ENCODE assay signal across 14 cellular contexts in the genomic region with DNA sequence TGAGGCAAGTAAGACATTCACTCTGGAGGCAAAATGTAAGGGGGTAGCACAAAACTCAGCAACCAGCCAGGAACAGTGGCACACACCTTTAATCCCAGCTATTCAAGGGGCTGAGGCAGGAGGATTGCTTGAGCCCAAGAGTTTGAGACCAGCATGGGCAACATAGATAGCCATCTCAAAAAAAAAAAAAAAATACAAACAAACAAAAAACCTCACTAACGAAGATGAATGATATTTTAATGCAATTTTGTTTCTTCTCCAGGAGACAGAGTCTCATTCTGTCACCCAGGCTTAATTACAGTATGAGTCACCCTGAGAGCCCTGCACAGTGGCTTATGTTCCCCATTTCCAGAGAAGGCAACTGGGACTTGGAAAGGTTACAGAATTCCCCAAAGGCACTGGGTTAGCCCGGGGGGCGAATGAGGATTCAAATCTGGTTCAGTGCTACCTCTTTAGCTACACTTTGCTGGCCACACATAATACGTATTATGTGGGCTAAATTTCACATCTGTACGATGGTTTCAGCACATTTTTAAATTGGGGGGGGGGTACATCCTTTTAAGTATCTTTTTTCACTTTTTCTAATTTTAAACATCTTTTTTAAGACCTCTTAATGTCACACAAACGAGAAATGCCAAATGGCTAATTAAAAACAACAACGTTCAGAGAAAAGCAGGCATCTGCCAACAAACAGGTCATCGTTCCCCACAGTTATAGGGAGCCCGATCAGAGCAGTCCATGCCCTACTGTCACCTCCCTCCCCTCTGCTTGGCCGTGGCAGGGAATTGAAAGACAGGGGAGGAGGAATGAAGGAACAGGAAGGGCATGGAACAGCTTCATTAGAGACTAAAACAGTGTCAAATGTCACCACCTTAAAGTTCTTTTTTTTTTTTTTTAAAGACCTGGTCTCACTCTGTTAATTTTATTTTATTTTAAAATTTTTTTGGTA. TPM values are rescaled to one million over a fixed set of nuclear protein-coding genes. Genes with fewer than 3 reads are reported as not detected.
DNase-seq lines count a peak whose midpoint lies in the region; ATAC-seq, FAIRE-seq and TF ChIP-seq lines count a peak whose summit lies in the region.
"Had no signal": no experiment of that assay in that cellular context is flagged by ENCODE, and none has a peak within 500 bp of the region (broad histone marks: within the 10 kb centered on the region; RNA-seq: fewer than 3 reads in every experiment).

No MANE protein-coding gene starts in this region.

- H3K27me3 Mint-ChIP-seq in T-cell, result peaks cover 15 to 24% of the 10 kb centered on the region in 2 donors

- H3K4me1 ChIP-seq in PC-9 (replicated peaks; ENCODE audit: insufficient read depth) (peaks cover 20% of the 10 kb centered on the region), stomach (peaks cover 0 to 18% (median 3%) of the 10 kb centered on the region in 4 donors)

- H3K9me3 ChIP-seq in PC-9 (ENCODE audit: insufficient read depth, low read depth) (no peaks in the 10 kb centered on the region), stomach (no peaks in the 10 kb centered on the region)

- no peak overlapping the region for H3K27ac Mint-ChIP-seq in T-cell
- H3K27ac Mint-ChIP-seq: T-helper 2 cell treated with Interferon-gamma antibody and Interleukin-4, amounts not matched to agents 5 μg/mL and 100 μg/mL, for 36 hours had no signal

- ATAC-seq in HG02588 (IDR thresholded peaks at IDR 0.05; ENCODE audit: unreplicated experiment), result no peak
- no peak for ATAC-seq in T-cell (replicated peaks in 1 of 4)

- H3K4me1 Mint-ChIP-seq in T-cell, result no peaks in the 10 kb centered on the region
- H3K4me1 Mint-ChIP-seq: central memory CD8-positive, alpha-beta T cell had no signal

- H3K4me3 ChIP-seq in AG10803 (ENCODE audit: low read length), result no peak overlapping the region
- no peak overlapping the region for H3K4me3 ChIP-seq in HFF-Myc (replicated peaks; ENCODE audit: low read depth, low read length)
- H3K4me3 ChIP-seq in PC-9, result no peak overlapping the region
- H3K4me3 ChIP-seq in stomach, result no peak overlapping the region

- no peak overlapping the region for H3K4me3 Mint-ChIP-seq in T-cell
- H3K4me3 Mint-ChIP-seq: central memory CD8-positive, alpha-beta T cell; T-helper 2 cell treated with Interferon-gamma antibody and Interleukin-4, amounts not matched to agents 5 μg/mL and 100 μg/mL, for 36 hours had no signal

- H2AFZ ChIP-seq in PC-9, result no peak overlapping the region

- H3F3A ChIP-seq in PC-9 (ENCODE audit: insufficient read depth, low read depth), result no peaks in the 10 kb centered on the region

- peak overlapping the region; percentile 26 for H3K4me2 ChIP-seq in PC-9

- FAIRE-seq in GM12891 (lab: Jason Lieb, UNC), result no peak

- BruUV-seq in PC-9 (replicated peaks; lab: Mats Ljungman, UMichigan), result no TSS peak

- peak; percentile 4 for DNase-seq in AG10803 (ENCODE audit: low read depth)
- peak; percentile 11 for DNase-seq in HFF-Myc (ENCODE audit: extremely low read depth, low read depth)
- peak in 1 of 2 experiments; percentile 40 for DNase-seq in PC-9
- peak; percentile 27 for DNase-seq in foreskin melanocyte
- no peak for DNase-seq in T-cell
- no peak for DNase-seq in GM12891 (ENCODE audit: insufficient read length, low spot score)
- DNase-seq in stomach, result no peak
- DNase-seq: activated naive CD4-positive, alpha-beta T cell; C1 segment of cervical spinal cord; NCI-H1048 had no signal

- H3K27ac ChIP-seq in PC-9 (no peak overlapping the region), stomach (no peak overlapping the region)
- H3K27ac ChIP-seq: HL-60 had no signal

- no peak for TF ChIP-seq POLR2A in GM12891 (IDR thresholded peaks at IDR 0.05; ENCODE audit: low read depth, low read length)
- no peak for TF ChIP-seq POLR2A in stomach (IDR thresholded peaks at IDR 0.05)

- no peaks in the 10 kb centered on the region for H4K20me1 ChIP-seq in PC-9 (ENCODE audit: insufficient read depth)

- CTCF ChIA-PET in PC-9 (lab: Charles Lee) (no interaction called here), T-cell (lab: Charles Lee) (no interaction called here)

- H3K36me3 ChIP-seq in PC-9 (ENCODE audit: low read depth) (no peaks in the 10 kb centered on the region), stomach (no peaks in the 10 kb centered on the region)

- H3K27me3 ChIP-seq in PC-9 (ENCODE audit: insufficient read depth, low read depth) (no peaks in the 10 kb centered on the region), stomach (no peaks in the 10 kb centered on the region)

- TF ChIP-seq CTCF in AG10803 (conservative IDR thresholded peaks at IDR 0.05; ENCODE audit: low read length) (no peak), HFF-Myc (IDR thresholded peaks at IDR 0.05; ENCODE audit: low read depth, low read length, missing control alignments) (no peak), PC-9 (conservative IDR thresholded peaks at IDR 0.05) (no peak), stomach (IDR thresholded peaks at IDR 0.05) (no peak)

- POLR2A ChIA-PET in PC-9 (lab: Charles Lee; ENCODE audit: unreplicated experiment) (interaction anchor here (0.7 kb wide), 1 partner anchor 25 kb away, joined by 6 read pairs; no protein-coding TSS in a partner anchor), T-cell (lab: Charles Lee) (no interaction called here)

- WGBS in stomach, 5 donors, result 55 to 70% (median 61%) methylated on average over 10 of the region's 10 CpGs

- no peaks in the 10 kb centered on the region for H3K9me3 Mint-ChIP-seq in T-cell
- H3K9me3 Mint-ChIP-seq: central memory CD8-positive, alpha-beta T cell; T-helper 2 cell treated with Interferon-gamma antibody and Interleukin-4, amounts not matched to agents 5 μg/mL and 100 μg/mL, for 36 hours had no signal

- H3K79me2 ChIP-seq in PC-9 (ENCODE audit: low read depth), result no peaks in the 10 kb centered on the region

- no peak for TF ChIP-seq EP300 in stomach (IDR thresholded peaks at IDR 0.05)

- H3K36me3 Mint-ChIP-seq in T-cell, result no peaks in the 10 kb centered on the region

- no peaks in the 10 kb centered on the region for H3K9me2 ChIP-seq in PC-9 (ENCODE audit: insufficient read depth)

- intact Hi-C loops in PC-9 (cut with micrococcal nuclease; ENCODE audit: unreplicated experiment), result no loop called here
- intact Hi-C loops in stomach (cut with DNase I; ENCODE audit: low total_unique reads), result no loop called here

TF ChIP-seq in GM12891, 5 proteins besides CTCF, POLR2A, EP300 and RAD21:
- TF ChIP-seq POU2F2 (IDR thresholded peaks at IDR 0.05; ENCODE audit: low read depth, low read length) (no peak), SPI1 (IDR thresholded peaks at IDR 0.05; ENCODE audit: low read depth, low read length) (no peak), TAF1 (IDR thresholded peaks at IDR 0.05; ENCODE audit: low read depth, low read length) (no peak), POLR2AphosphoS5 (IDR thresholded peaks at IDR 0.05; ENCODE audit: low read depth, low read length) (no peak), PAX5 (IDR thresholded peaks at IDR 0.05; ENCODE audit: insufficient read depth, low read length, severe bottlenecking) (no peak)

RNA-seq across cellular contexts. Expression of gene CELA2A, which starts 3.5 kb away (rescaled TPM):
- total RNA-seq in PC-9 (2021), result not detected in 2 replicates
- total RNA-seq in T-cell, result 1 to 10 TPM in 3 of 5 donors, not detected in 2; 1.3 to 1.8 (median 1.5) TPM
- not detected for polyA plus RNA-seq in GM12891 (2012; ENCODE audit: low read depth, missing spikeins)
- under 1 TPM in 1 of 5 donors, not detected in 4; 0.55 TPM for total RNA-seq in stomach
- 1 to 10 TPM in 2 of 3 donors, under 1 TPM in 1; 0.43 to 3.1 (median 1.6) TPM for polyA plus RNA-seq in stomach

RNA-seq across cellular contexts. Expression of gene CELA2B, which starts 15.9 kb away (rescaled TPM):
- not detected in 2 replicates for total RNA-seq in PC-9 (2021)
- under 1 TPM in 2 of 5 donors, not detected in 3; 0.30 to 0.41 TPM for total RNA-seq in T-cell
- polyA plus RNA-seq in GM12891 (2012; ENCODE audit: low read depth, missing spikeins), result not detected
- not detected for total RNA-seq in stomach
- not detected for polyA plus RNA-seq in stomach

RNA-seq across cellular contexts. Expression of gene CTRC, which starts 21.8 kb away (rescaled TPM):
- total RNA-seq in PC-9 (2021) (not detected in 2 replicates), T-cell (1 to 10 TPM; 1.0 to 4.0 (median 3.6) TPM), stomach (not detected)
- not detected for polyA plus RNA-seq in GM12891 (2012; ENCODE audit: low read depth, missing spikeins)
- 1 to 10 TPM in 2 of 3 donors, under 1 TPM in 1; 0.88 to 9.8 (median 3.2) TPM for polyA plus RNA-seq in stomach

RNA-seq across cellular contexts. Expression of gene EFHD2, which starts 50.4 kb away (rescaled TPM):
- total RNA-seq in PC-9 (2021) (129 and 160 TPM in 2 replicates), T-cell (100 to 1,000 TPM in 1 of 5 donors, 10 to 100 TPM in 4; 49.1 to 125 (median 63.6) TPM), stomach (100 to 1,000 TPM in 2 of 5 donors, 10 to 100 TPM in 3; 36.2 to 191 (median 67.0) TPM)
- polyA plus RNA-seq in GM12891 (2012; ENCODE audit: low read depth, missing spikeins), result 63.2 TPM
- polyA plus RNA-seq in stomach, result 100 to 1,000 TPM in 2 of 3 donors, 10 to 100 TPM in 1; 64.5 to 169 (median 101) TPM

Comparison
In these comparisons a context has a peak if more than half of its experiments do, and no peak if none do; other contexts are left out.
1. DNase-seq: peak in AG10803 (single experiment), HFF-Myc (single experiment) and foreskin melanocyte (single experiment); none in T-cell (0 of 34), GM12891 (single experiment) and stomach (single experiment).